In the genomic region with DNA sequence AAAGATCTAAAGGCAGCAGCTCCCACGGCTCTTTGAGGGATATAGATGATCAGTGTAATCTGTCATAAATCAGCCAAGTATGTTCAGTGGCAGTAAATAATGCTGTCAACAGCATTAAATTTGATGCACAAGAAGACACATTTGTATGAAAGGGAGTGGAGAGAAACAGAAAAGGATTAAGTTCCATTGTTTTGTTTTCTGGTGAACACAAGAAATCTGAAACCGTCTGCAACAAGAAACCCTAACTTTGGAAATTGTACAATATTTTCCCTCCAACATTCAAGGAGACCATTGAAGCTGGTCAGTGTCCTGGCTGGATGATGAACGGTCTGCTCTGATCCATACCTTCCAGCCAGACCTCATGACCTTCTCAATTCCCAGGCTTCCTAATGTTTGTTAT, we compare ENCODE assay signal across 13 cellular contexts. TPM values are rescaled to one million over a fixed set of nuclear protein-coding genes. Genes with fewer than 3 reads are reported as not detected.
DNase-seq lines count a peak whose midpoint lies in the region; ATAC-seq, FAIRE-seq and TF ChIP-seq lines count a peak whose summit lies in the region.
"Had no signal": no experiment of that assay in that cellular context is flagged by ENCODE, and none has a peak within 500 bp of the region (broad histone marks: within the 10 kb centered on the region; RNA-seq: fewer than 3 reads in every experiment).

No MANE protein-coding gene starts in this region.

- TF ChIP-seq CTCF in HL-60 (IDR thresholded peaks at IDR 0.05; ENCODE audit: insufficient read depth, low read length): no peak
- TF ChIP-seq CTCF in ascending aorta (IDR thresholded peaks at IDR 0.05): no peak
- no peak for TF ChIP-seq CTCF in mesothelial cell of epicardium (IDR thresholded peaks at IDR 0.05; ENCODE audit: unreplicated experiment)
- no peak for TF ChIP-seq CTCF in suprapubic skin (IDR thresholded peaks at IDR 0.05)
- TF ChIP-seq CTCF in Calu3 (IDR thresholded peaks at IDR 0.05; ENCODE audit: unreplicated experiment): no peak
- no peak for TF ChIP-seq CTCF in right lobe of liver (IDR thresholded peaks at IDR 0.05)

- TF ChIP-seq EP300 in suprapubic skin (IDR thresholded peaks at IDR 0.05): no peak

- H3K4me1 Mint-ChIP-seq in mesothelial cell of epicardium (peaks cover 47% of the 10 kb centered on the region), Calu3 (ENCODE audit: low read depth, unreplicated experiment) (peaks cover 16% of the 10 kb centered on the region)

- intact Hi-C loops in ascending aorta (cut with DNase I) (loop anchor here (2.0 to 5.0 kb wide), 3 partner anchors 19 to 398 kb away; partner anchors contain the start of gene CPEB2), Calu3 (cut with micrococcal nuclease; ENCODE audit: unreplicated experiment) (loop anchor here (5.0 kb wide), 1 partner anchor 52 kb away; no protein-coding TSS in a partner anchor), right lobe of liver (cut with DNase I) (no loop called here)

- H3K27ac ChIP-seq in HL-60 (replicated peaks) (peak overlapping the region; percentile 65), ascending aorta (peak overlapping the region; percentile 82 to 90), suprapubic skin (peak overlapping the region; percentile 18), right lobe of liver (no peak overlapping the region)

- H3K36me3 Mint-ChIP-seq in mesothelial cell of epicardium (no peaks in the 10 kb centered on the region), Calu3 (ENCODE audit: insufficient read depth, unreplicated experiment) (no peaks in the 10 kb centered on the region)
- H3K36me3 Mint-ChIP-seq: stimulated activated memory B cell treated with anti-CD40 and anti-IgM and Interleukin-4, amounts not matched to agents 10 μg/mL and 1 μg/mL and 100 μg/mL, for 72 hours; WTC11 had no signal

- H3K27ac Mint-ChIP-seq in mesothelial cell of epicardium (peak overlapping the region; percentile 89), Calu3 (ENCODE audit: unreplicated experiment) (no peak overlapping the region)
- H3K27ac Mint-ChIP-seq: WTC11 had no signal

- no peak for TF ChIP-seq POLR2A in suprapubic skin (IDR thresholded peaks at IDR 0.05)
- TF ChIP-seq POLR2A in right lobe of liver (IDR thresholded peaks at IDR 0.05): no peak

- H3K4me3 Mint-ChIP-seq in mesothelial cell of epicardium (no peak overlapping the region), Calu3 (ENCODE audit: low read depth, unreplicated experiment) (no peak overlapping the region)
- H3K4me3 Mint-ChIP-seq: WTC11 had no signal

- FAIRE-seq in HTR-8/SVneo (lab: Jason Lieb, UNC): no peak

- ATAC-seq in right lobe of liver: no peak
- ATAC-seq: HCT116 had no signal

- peaks cover 21 to 90% of the 10 kb centered on the region in 2 donors for H3K4me1 ChIP-seq in ascending aorta
- H3K4me1 ChIP-seq in suprapubic skin: peaks cover 39% of the 10 kb centered on the region
- H3K4me1 ChIP-seq in right lobe of liver: no peaks in the 10 kb centered on the region

- H3K4me3 ChIP-seq in HL-60 (replicated peaks; ENCODE audit: insufficient read depth, low read length) (no peak overlapping the region), ascending aorta (peak overlapping the region in 1 of 2 donors; percentile 7), suprapubic skin (no peak overlapping the region), right lobe of liver (no peak overlapping the region)
- H3K4me3 ChIP-seq: adrenal gland, MG63 had no signal

- H3K27me3 Mint-ChIP-seq in mesothelial cell of epicardium (ENCODE audit: low read depth): no peaks in the 10 kb centered on the region
- peaks cover 2% of the 10 kb centered on the region for H3K27me3 Mint-ChIP-seq in Calu3 (ENCODE audit: unreplicated experiment)
- H3K27me3 Mint-ChIP-seq: stimulated activated memory B cell treated with anti-CD40 and anti-IgM and Interleukin-4, amounts not matched to agents 10 μg/mL and 1 μg/mL and 100 μg/mL, for 72 hours had no signal

- H3K9me3 ChIP-seq in ascending aorta: no peaks in the 10 kb centered on the region
- H3K9me3 ChIP-seq in suprapubic skin: no peaks in the 10 kb centered on the region
- no peaks in the 10 kb centered on the region for H3K9me3 ChIP-seq in right lobe of liver
- H3K9me3 ChIP-seq: adrenal gland had no signal

- H3K27me3 ChIP-seq in HL-60 (ENCODE audit: insufficient read depth, poor library complexity, severe bottlenecking) (no peaks in the 10 kb centered on the region), ascending aorta (no peaks in the 10 kb centered on the region), suprapubic skin (no peaks in the 10 kb centered on the region), right lobe of liver (no peaks in the 10 kb centered on the region)
- H3K27me3 ChIP-seq: adrenal gland, MG63 had no signal

- H3K36me3 ChIP-seq in ascending aorta: no peaks in the 10 kb centered on the region
- H3K36me3 ChIP-seq in suprapubic skin: no peaks in the 10 kb centered on the region
- no peaks in the 10 kb centered on the region for H3K36me3 ChIP-seq in right lobe of liver
- H3K36me3 ChIP-seq: adrenal gland, MG63 had no signal

- BruUV-seq in Calu3 (replicated peaks; lab: Mats Ljungman, UMichigan): no TSS peak

- 75% methylated on average over 3 of the region's 3 CpGs for WGBS in suprapubic skin
- 92% methylated on average over 3 of the region's 3 CpGs for WGBS in right lobe of liver (ENCODE audit: insufficient coverage, low coverage, low lambda C conversion rate, missing lambda C conversion rate)

- H3K9me3 Mint-ChIP-seq in mesothelial cell of epicardium (peaks cover 4% of the 10 kb centered on the region), Calu3 (ENCODE audit: low read depth, unreplicated experiment) (peaks cover 3% of the 10 kb centered on the region)
- H3K9me3 Mint-ChIP-seq: stimulated activated memory B cell treated with anti-CD40 and anti-IgM and Interleukin-4, amounts not matched to agents 10 μg/mL and 1 μg/mL and 100 μg/mL, for 72 hours; WTC11 had no signal

- CTCF ChIA-PET in Calu3 (lab: Charles Lee): no interaction called here

- no peak for DNase-seq in HL-60 (ENCODE audit: low read depth in 1 of 2, low spot score in 1 of 2)
- no peak for DNase-seq in ascending aorta (ENCODE audit: low spot score in 2 of 2)
- DNase-seq in mesothelial cell of epicardium (ENCODE audit: low spot score in 2 of 2, unreplicated experiment in 2 of 2): no peak
- no peak for DNase-seq in suprapubic skin (ENCODE audit: low spot score in 2 of 2)
- DNase-seq in amniotic stem cell (lab: John Stamatoyannopoulos, UW): no peak
- DNase-seq in HTR-8/SVneo (ENCODE audit: insufficient read length, low spot score): no peak
- no peak for DNase-seq in Calu3
- no peak for DNase-seq in right lobe of liver

RNA-seq across cellular contexts. Expression of gene C1QTNF7, which starts 27.6 kb away (rescaled TPM):
- total RNA-seq in ascending aorta: 23.2 TPM
- total RNA-seq in mesothelial cell of epicardium: 3.9 to 4.4 TPM (median 4.1 TPM) in 3 replicates
- 1 to 10 TPM in 2 of 4 donors, under 1 TPM in 2; 0.80 to 6.5 (median 3.3) TPM for total RNA-seq in suprapubic skin
- total RNA-seq in Calu3 (2022): not detected in 2 replicates
- total RNA-seq in right lobe of liver: 1 to 10 TPM in 1 of 6 experiments, under 1 TPM in 5; 0.15 to 1.2 (median 0.27) TPM

Comparison
In these comparisons a context has a peak if more than half of its experiments do, and no peak if none do; other contexts are left out.
1. H3K27ac ChIP-seq: peak in HL-60 (single experiment), ascending aorta (2 of 2) and suprapubic skin (single experiment); none in right lobe of liver (0 of 3).
2. intact Hi-C loops: an anchor here in ascending aorta (2.0 to 5.0 kb wide) and Calu3 (5.0 kb wide); none called in right lobe of liver.